26 cellular contexts compared by ENCODE assay signal in the genomic region with DNA sequence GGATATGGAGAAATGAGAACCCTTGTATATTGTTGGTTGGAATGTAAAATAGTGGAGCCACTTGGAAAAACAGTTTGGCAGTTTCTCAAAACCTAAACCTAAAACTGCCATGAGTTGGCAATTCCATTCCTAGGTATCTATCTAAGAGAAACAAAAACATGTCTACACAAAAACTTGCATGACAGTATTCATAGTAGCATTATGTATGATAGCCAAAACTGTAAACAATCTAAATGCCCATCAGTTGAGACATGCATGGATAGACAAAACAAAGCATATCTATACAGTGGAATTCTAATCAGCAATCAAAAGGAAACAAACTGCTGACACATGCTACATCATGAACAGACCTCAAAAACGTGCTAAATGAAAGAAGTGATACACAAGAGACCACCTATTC.
"Had no signal": no experiment of that assay in that cellular context is flagged by ENCODE, and none has a peak within 500 bp of the region (broad histone marks: within the 10 kb centered on the region; RNA-seq: fewer than 3 reads in every experiment).

No MANE protein-coding gene starts in this region.

- H3K27ac ChIP-seq: left lung, neural progenitor cell, sigmoid colon, thoracic aorta, vagina, WERI-Rb-1 had no signal

- H3K4me2 ChIP-seq: neural progenitor cell had no signal

- H3K27me3 ChIP-seq: left lung, neural progenitor cell, sigmoid colon, vagina had no signal

- H3K4me3 ChIP-seq: left lung, lung, neural progenitor cell, sigmoid colon, thoracic aorta, vagina had no signal

- H3K4me1 Mint-ChIP-seq: activated naive CD8-positive, alpha-beta T cell treated with anti-CD3 and anti-CD28 coated beads for 36 hours; activated T-helper 17 cell treated with anti-CD3 and anti-CD28 coated beads, Interleukin-2, amount 50 U/mL, for 72 hours; T-cell had no signal

- H3K9ac ChIP-seq: neural progenitor cell had no signal

- H3K36me3 ChIP-seq: left lung, neural progenitor cell, sigmoid colon, thoracic aorta, vagina, WERI-Rb-1 had no signal

- H3K27ac Mint-ChIP-seq: activated naive CD8-positive, alpha-beta T cell treated with anti-CD3 and anti-CD28 coated beads for 36 hours; activated T-cell treated with anti-CD3 and anti-CD28 coated beads, Interleukin-2, amount 50 U/mL, for 24 hours; activated T-helper 17 cell treated with anti-CD3 and anti-CD28 coated beads, Interleukin-2, amount 50 U/mL, for 72 hours; brain; neural progenitor cell; T-helper 2 cell treated with Interferon-gamma antibody and Interleukin-4, amounts not matched to agents 5 μg/mL and 100 μg/mL, for 36 hours; type B pancreatic cell had no signal

- H3K4me3 Mint-ChIP-seq: activated naive CD8-positive, alpha-beta T cell treated with anti-CD3 and anti-CD28 coated beads for 36 hours; activated T-cell treated with anti-CD3 and anti-CD28 coated beads, Interleukin-2, amount 50 U/mL, for 24 hours; activated T-helper 17 cell treated with anti-CD3 and anti-CD28 coated beads, Interleukin-2, amount 50 U/mL, for 72 hours; brain; naive thymus-derived CD4-positive, alpha-beta T cell; neural progenitor cell; T-cell; T-helper 2 cell treated with Interferon-gamma antibody and Interleukin-4, amounts not matched to agents 5 μg/mL and 100 μg/mL, for 36 hours; type B pancreatic cell had no signal

- H3K36me3 Mint-ChIP-seq: activated naive CD8-positive, alpha-beta T cell treated with anti-CD3 and anti-CD28 coated beads for 36 hours; brain had no signal

- H3K9me3 ChIP-seq: left lung, sigmoid colon, thoracic aorta, vagina had no signal

- DNase-seq: activated CD4-positive, alpha-beta T cell treated with anti-CD3 and anti-CD28 coated beads for 1 hour; activated CD8-positive, alpha-beta memory T cell treated with anti-CD3 and anti-CD28 coated beads for 24 hours; activated CD8-positive, alpha-beta memory T cell treated with anti-CD3 and anti-CD28 coated beads, Interleukin-2, amount 50 U/mL, for 4 hours; activated naive CD4-positive, alpha-beta T cell treated with Interleukin-2 at 50 U/mL for 16 hours; activated naive CD8-positive, alpha-beta T cell treated with anti-CD3 and anti-CD28 coated beads for 36 hours; activated T-cell treated with anti-CD3 and anti-CD28 coated beads, Interleukin-2, amount 50 U/mL, for 24 hours; amygdala; central memory CD4-positive, alpha-beta T cell; dermis blood vessel endothelial cell; effector CD8-positive, alpha-beta T cell; kidney glomerular epithelial cell; left lung; naive thymus-derived CD4-positive, alpha-beta T cell; sigmoid colon; stimulated activated CD4-positive, alpha-beta T cell treated with anti-CD3 and anti-CD28 coated beads, Interleukin-2, amount 100 ng/mL, for 48 hours; stimulated activated naive CD4-positive, alpha-beta T cell; T-cell; WERI-Rb-1 had no signal

- H2AFZ ChIP-seq: neural progenitor cell had no signal

- H3K27me3 Mint-ChIP-seq: activated naive CD8-positive, alpha-beta T cell treated with anti-CD3 and anti-CD28 coated beads for 36 hours; activated T-cell treated with anti-CD3 and anti-CD28 coated beads, Interleukin-2, amount 50 U/mL, for 24 hours; activated T-helper 17 cell treated with anti-CD3 and anti-CD28 coated beads, Interleukin-2, amount 50 U/mL, for 72 hours; naive thymus-derived CD4-positive, alpha-beta T cell; T-cell had no signal

- H3K9me3 Mint-ChIP-seq: activated naive CD8-positive, alpha-beta T cell treated with anti-CD3 and anti-CD28 coated beads for 36 hours; activated T-cell treated with anti-CD3 and anti-CD28 coated beads, Interleukin-2, amount 50 U/mL, for 24 hours; activated T-helper 17 cell treated with anti-CD3 and anti-CD28 coated beads, Interleukin-2, amount 50 U/mL, for 72 hours; brain; naive thymus-derived CD4-positive, alpha-beta T cell; neural progenitor cell; T-cell; T-helper 2 cell treated with Interferon-gamma antibody and Interleukin-4, amounts not matched to agents 5 μg/mL and 100 μg/mL, for 36 hours; type B pancreatic cell had no signal

- H3K4me1 ChIP-seq: sigmoid colon had no signal
